In genomic region chr3:141737108-141737507, GRCh38 we compare ENCODE assay signal across 10 cellular contexts. TPM values are rescaled to one million over a fixed set of nuclear protein-coding genes. Genes with fewer than 3 reads are reported as not detected.
DNase-seq lines count a peak whose midpoint lies in the region; TF ChIP-seq lines count a peak whose summit lies in the region.
"Had no signal": no experiment of that assay in that cellular context is flagged by ENCODE, and none has a peak within 500 bp of the region (broad histone marks: within the 10 kb centered on the region; RNA-seq: fewer than 3 reads in every experiment).

No MANE protein-coding gene starts in this region.

- H3K27me3 Mint-ChIP-seq in CD4-positive, alpha-beta memory T cell: no peaks in the 10 kb centered on the region
- H3K27me3 Mint-ChIP-seq in nephron (ENCODE audit: low read depth): peaks cover 5% of the 10 kb centered on the region

- DNase-seq in CD4-positive, alpha-beta memory T cell: no peak
- no peak for DNase-seq in Karpas-422
- DNase-seq in stimulated activated naive CD4-positive, alpha-beta T cell (lab: John Stamatoyannopoulos, UW): no peak
- no peak for DNase-seq in GM10266 (ENCODE audit: extremely low spot score)
- DNase-seq in effector CD4-positive, alpha-beta T cell: no peak
- DNase-seq in NCI-H526 (lab: John Stamatoyannopoulos, UW): no peak
- DNase-seq: Calu3, T-helper 1 cell had no signal

- H2AFZ ChIP-seq in Karpas-422 (ENCODE audit: low read length) (peak overlapping the region; percentile 85), SU-DHL-6 (ENCODE audit: low read depth, low read length, severe bottlenecking) (peak overlapping the region; percentile 94)

- peaks cover 14 to 43% (median 30%) of the 10 kb centered on the region in 4 donors for H3K4me1 Mint-ChIP-seq in CD4-positive, alpha-beta memory T cell
- H3K4me1 Mint-ChIP-seq in nephron: peaks cover 22% of the 10 kb centered on the region

- H3K27me3 ChIP-seq in CD4-positive, alpha-beta memory T cell (ENCODE audit: insufficient read depth, low read length): no peaks in the 10 kb centered on the region
- H3K27me3 ChIP-seq in Karpas-422 (ENCODE audit: low read length) (no peaks in the 10 kb centered on the region), SU-DHL-6 (ENCODE audit: low read length) (no peaks in the 10 kb centered on the region)

- H3K79me2 ChIP-seq in Karpas-422 (ENCODE audit: low read length) (peaks cover 40% of the 10 kb centered on the region), SU-DHL-6 (ENCODE audit: insufficient read depth, low read length) (peaks cover 40% of the 10 kb centered on the region)

- H3K4me2 ChIP-seq in Karpas-422 (ENCODE audit: low read depth, low read length, poor library complexity, severe bottlenecking) (peak overlapping the region; percentile 86), SU-DHL-6 (ENCODE audit: low read depth, low read length, poor library complexity, severe bottlenecking) (peak overlapping the region; percentile 90)

- peaks cover 29% of the 10 kb centered on the region for H3K4me1 ChIP-seq in CD4-positive, alpha-beta memory T cell (ENCODE audit: insufficient read depth, low read length)
- H3K4me1 ChIP-seq in Karpas-422 (ENCODE audit: low read length): peaks cover 31% of the 10 kb centered on the region

- H3K9me3 Mint-ChIP-seq in CD4-positive, alpha-beta memory T cell: no peaks in the 10 kb centered on the region
- H3K9me3 Mint-ChIP-seq in nephron: no peaks in the 10 kb centered on the region

- H3K4me3 Mint-ChIP-seq in CD4-positive, alpha-beta memory T cell: no peak overlapping the region
- peak overlapping the region in 2 of 3 experiments; percentile 7 to 13 for H3K4me3 Mint-ChIP-seq in nephron

- peaks cover 5% of the 10 kb centered on the region for H3K36me3 ChIP-seq in CD4-positive, alpha-beta memory T cell (ENCODE audit: insufficient read depth, low read length)
- peaks cover 8% of the 10 kb centered on the region; the same call in 1 of the 2 replicates for H3K36me3 ChIP-seq in Karpas-422 (ENCODE audit: insufficient read depth, low read length)
- H3K36me3 ChIP-seq in SU-DHL-6 (ENCODE audit: low read length): no peaks in the 10 kb centered on the region; the same call in 1 of the 2 replicates

- TF ChIP-seq CTCF in SU-DHL-6 (IDR thresholded peaks at IDR 0.05; ENCODE audit: insufficient read depth, low read length, poor library complexity, severe bottlenecking): no peak
- TF ChIP-seq CTCF in nephron (IDR thresholded peaks at IDR 0.05; ENCODE audit: unreplicated experiment in 3 of 3): no peak
- TF ChIP-seq CTCF in GM10266 (IDR thresholded peaks at IDR 0.05; ENCODE audit: control insufficient read depth, insufficient read depth, low read depth, missing control alignments): no peak

- CTCF ChIA-PET in CD4-positive, alpha-beta memory T cell (lab: Charles Lee; ENCODE audit: partially characterized antibody): interaction anchor here (3.5 to 5.2 kb wide), 3 partner anchors 108 to 177 kb away, joined by 21 to 76 read pairs (median 65); partner anchors contain the start of gene ATP1B3

- no peak overlapping the region for H3K4me3 ChIP-seq in CD4-positive, alpha-beta memory T cell (ENCODE audit: low read length in 2 of 2)
- H3K4me3 ChIP-seq in Karpas-422 (ENCODE audit: low read length) (no peak overlapping the region), SU-DHL-6 (ENCODE audit: insufficient read depth, low read length, poor library complexity, severe bottlenecking) (no peak overlapping the region)

- intact Hi-C loops in CD4-positive, alpha-beta memory T cell (cut with micrococcal nuclease): loop anchor here (1.0 to 10.0 kb wide), 4 partner anchors 260 to 838 kb away; partner anchors contain the start of genes ATR and TFDP2

- H3K36me3 Mint-ChIP-seq in CD4-positive, alpha-beta memory T cell: peaks cover 6 to 24% of the 10 kb centered on the region in 2 donors
- no peaks in the 10 kb centered on the region for H3K36me3 Mint-ChIP-seq in nephron (ENCODE audit: low read depth)

- POLR2A ChIA-PET in CD4-positive, alpha-beta memory T cell (lab: Charles Lee; ENCODE audit: partially characterized antibody): interaction anchor here (4.4 to 4.8 kb wide), 2 partner anchors 59 to 140 kb away, joined by 73 to 86 read pairs; partner anchors contain the start of gene ATP1B3

- no peak overlapping the region for H3K27ac ChIP-seq in CD4-positive, alpha-beta memory T cell (ENCODE audit: low read depth, low read length)
- no peak overlapping the region for H3K27ac ChIP-seq in Karpas-422 (ENCODE audit: low read length)
- no peak overlapping the region for H3K27ac ChIP-seq in SU-DHL-6 (ENCODE audit: low read depth, low read length)

- peaks cover 3% of the 10 kb centered on the region; the same call in 1 of the 2 replicates for H3F3A ChIP-seq in SU-DHL-6 (ENCODE audit: insufficient read depth)

- H4K20me1 ChIP-seq in Karpas-422 (ENCODE audit: insufficient read depth, low read depth, low read length) (0 out of 2 replicates have a peak, but pooled peaks cover 7% of the 10 kb centered on the region), SU-DHL-6 (ENCODE audit: low read depth, low read length) (peaks cover 18% of the 10 kb centered on the region)

- peak overlapping the region; percentile 15 to 98 (median 64) for H3K27ac Mint-ChIP-seq in CD4-positive, alpha-beta memory T cell
- peak overlapping the region in 1 of 3 experiments; percentile 21 for H3K27ac Mint-ChIP-seq in nephron

- no peaks in the 10 kb centered on the region for H3K9me2 ChIP-seq in Karpas-422 (replicated peaks; ENCODE audit: insufficient read depth, low read length)
- no peaks in the 10 kb centered on the region for H3K9me2 ChIP-seq in SU-DHL-6 (replicated peaks; ENCODE audit: insufficient read depth, low read length)

- no peaks in the 10 kb centered on the region for H3K9me3 ChIP-seq in CD4-positive, alpha-beta memory T cell (ENCODE audit: control insufficient read depth in 1 of 2, low read length in 2 of 2)
- H3K9me3 ChIP-seq in Karpas-422 (ENCODE audit: low read length) (no peaks in the 10 kb centered on the region), SU-DHL-6 (ENCODE audit: insufficient read depth, low read length) (no peaks in the 10 kb centered on the region)

- H3K9ac ChIP-seq in Karpas-422 (ENCODE audit: low read length) (no peak overlapping the region), SU-DHL-6 (ENCODE audit: low read length) (peak overlapping the region; percentile 13; the same call in 1 of the 2 replicates)

RNA-seq across cellular contexts. Expression of gene RNF7, which starts 1.0 kb away (rescaled TPM):
- 10 to 100 TPM; 56.3 to 65.2 TPM for total RNA-seq in CD4-positive, alpha-beta memory T cell
- 100 to 1,000 TPM; 126 to 128 TPM for polyA plus RNA-seq in CD4-positive, alpha-beta memory T cell
- 38.5 and 63.9 TPM in 2 replicates for total RNA-seq in Karpas-422 (2014; rRNA removed; shearing (Covaris generic); ENCODE audit: low replicate concordance)

RNA-seq across cellular contexts. Expression of gene GRK7, which starts 26.1 kb away (rescaled TPM):
- under 1 TPM in 1 of 2 experiments, not detected in 1; 0.25 TPM for total RNA-seq in CD4-positive, alpha-beta memory T cell
- not detected for polyA plus RNA-seq in CD4-positive, alpha-beta memory T cell
- total RNA-seq in Karpas-422 (2014; rRNA removed; shearing (Covaris generic); ENCODE audit: low replicate concordance): not detected in 2 replicates
- total RNA-seq: Calu3 had no signal

Comparison
In these comparisons a context has a peak if more than half of its experiments do, and no peak if none do; other contexts are left out.
1. H3K4me3 Mint-ChIP-seq: peak in nephron (2 of 3); none in CD4-positive, alpha-beta memory T cell (0 of 8).